1 cellular context compared by ENCODE assay signal in the genomic region with DNA sequence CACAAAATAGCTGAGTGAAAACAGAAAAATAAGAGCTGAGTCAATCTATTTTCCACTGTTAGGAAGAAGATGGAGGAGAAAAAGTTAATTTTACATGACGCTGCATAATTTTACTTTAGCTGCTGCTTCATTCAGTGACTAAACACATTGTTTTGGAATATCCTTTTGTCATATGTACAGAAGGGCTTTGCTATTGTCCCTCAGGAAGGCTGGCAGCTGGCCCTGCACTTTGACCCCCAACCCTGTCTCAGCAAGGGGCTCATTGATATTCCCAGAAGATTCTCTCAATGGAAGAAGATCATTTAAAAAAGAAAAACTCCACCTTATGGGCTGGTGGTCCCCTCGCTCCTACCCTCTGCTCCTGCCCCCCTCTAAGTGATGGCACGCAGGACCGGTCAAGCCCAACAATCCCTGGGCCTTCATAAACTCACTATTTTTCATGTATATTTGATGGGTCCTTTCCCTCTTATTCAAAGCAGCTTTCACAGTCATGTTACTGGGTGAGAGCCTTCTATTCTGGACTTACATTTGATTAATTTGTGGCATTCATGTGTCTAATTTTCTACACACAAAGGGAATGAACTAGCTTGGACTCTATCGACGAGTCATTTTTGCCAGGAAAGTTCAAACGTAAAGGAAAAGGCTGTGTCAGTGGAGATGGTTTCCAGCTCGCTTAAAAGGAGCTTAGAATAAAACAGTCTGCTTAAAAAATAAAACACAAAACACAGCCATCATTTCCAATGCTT.
TF ChIP-seq lines count a peak whose summit lies in the region.

No MANE protein-coding gene starts in this region.

TF ChIP-seq in HepG2, 621 proteins besides CTCF, POLR2A, EP300 and RAD21:
- TF ChIP-seq ZNF350 (CRISPR knock-in tag; IDR thresholded peaks at IDR 0.05; ENCODE audit: borderline replicate concordance, low read depth), result no peak
- no peak for TF ChIP-seq ZNF670 (CRISPR knock-in tag; IDR thresholded peaks at IDR 0.05; ENCODE audit: borderline replicate concordance)
- TF ChIP-seq PLRG1 (conservative IDR thresholded peaks at IDR 0.05), result no peak
- no peak for TF ChIP-seq ZNF296 (CRISPR knock-in tag; conservative IDR thresholded peaks at IDR 0.05)
- TF ChIP-seq ZNF326 (CRISPR knock-in tag; IDR thresholded peaks at IDR 0.05; ENCODE audit: borderline replicate concordance), result no peak
- TF ChIP-seq MAFK (conservative IDR thresholded peaks at IDR 0.05 in 1 of 2, IDR thresholded peaks at IDR 0.05 in 1 of 2; ENCODE audit: low read length in 2 of 2), result peak in 1 of 2 experiments; percentile 35; a peak in 1 of 4 replicates
